8 cellular contexts compared by ENCODE assay signal in the genomic region with DNA sequence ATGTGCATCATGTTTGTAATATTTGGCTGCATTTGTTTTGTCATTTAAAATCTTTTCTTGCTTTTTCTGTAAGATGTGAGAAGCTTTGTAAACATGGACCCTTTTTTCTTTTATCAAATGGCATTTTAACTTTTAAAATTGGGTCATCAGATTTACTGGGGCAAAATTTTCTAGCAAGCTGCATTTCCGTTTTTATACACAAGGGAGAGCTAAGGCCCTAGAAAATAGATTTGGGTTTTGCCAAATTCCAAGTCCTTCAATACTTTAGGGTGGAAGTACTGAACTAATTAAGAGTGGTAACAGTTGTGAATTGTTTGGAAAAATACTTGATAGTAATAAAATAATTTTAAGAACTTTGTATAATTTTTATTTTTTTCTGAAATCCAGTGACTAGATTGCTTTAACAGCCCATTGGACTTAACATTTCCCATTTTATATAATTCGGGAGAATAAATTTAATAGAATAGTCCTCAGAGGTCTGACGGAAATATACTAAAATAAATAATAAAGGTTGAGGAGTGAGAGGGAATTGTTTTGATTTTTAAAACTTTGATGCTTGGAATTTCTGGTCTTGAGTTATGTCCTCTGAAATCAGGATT.
DNase-seq lines count a peak whose midpoint lies in the region; ATAC-seq and TF ChIP-seq lines count a peak whose summit lies in the region.

No MANE protein-coding gene starts in this region.

- H3K9me2 ChIP-seq in GM23248 (ENCODE audit: insufficient read depth) (no peaks in the 10 kb centered on the region), PC-3 (replicated peaks; ENCODE audit: low read length) (no peaks in the 10 kb centered on the region)

- intact Hi-C loops in PC-3 (cut with micrococcal nuclease), result loop anchor here (1.0 to 10.0 kb wide), 3 partner anchors 49 to 705 kb away; no protein-coding TSS in a partner anchor

- H3K79me2 ChIP-seq in GM23248 (ENCODE audit: insufficient read depth), result peaks cover 52% of the 10 kb centered on the region
- H3K79me2 ChIP-seq in PC-3 (ENCODE audit: low read length), result no peaks in the 10 kb centered on the region
- no peaks in the 10 kb centered on the region for H3K79me2 ChIP-seq in fibroblast of lung (ENCODE audit: control insufficient read depth, insufficient read depth, low read length)

- H4K20me1 ChIP-seq in GM23248 (ENCODE audit: insufficient read depth) (no peaks in the 10 kb centered on the region), PC-3 (ENCODE audit: low read length) (no peaks in the 10 kb centered on the region), fibroblast of lung (ENCODE audit: control insufficient read depth, extremely low read depth, insufficient read depth, low read length) (no peaks in the 10 kb centered on the region)

- H3K9me3 ChIP-seq in AG04450 (ENCODE audit: control insufficient read depth, insufficient read depth, low read length) (no peaks in the 10 kb centered on the region), GM23248 (ENCODE audit: low read depth) (no peaks in the 10 kb centered on the region), PC-3 (ENCODE audit: low read length) (no peaks in the 10 kb centered on the region), fibroblast of lung (ENCODE audit: control insufficient read depth, insufficient read depth, low read depth, low read length) (no peaks in the 10 kb centered on the region), MG63 (no peaks in the 10 kb centered on the region)
- H3K9me3 ChIP-seq in effector memory CD4-positive, alpha-beta T cell (ENCODE audit: control insufficient read depth, low read length), result no peaks in the 10 kb centered on the region

- H3K4me1 Mint-ChIP-seq in activated naive CD8-positive, alpha-beta T cell treated with anti-CD3 and anti-CD28 coated beads, Interleukin-2, amount 50 U/mL, for 24 hours, result peaks cover 8% of the 10 kb centered on the region

- 0 out of 2 replicates have a peak, but pooled peaks cover 3% of the 10 kb centered on the region for H3F3A ChIP-seq in GM23248 (ENCODE audit: insufficient read depth)
- H3F3A ChIP-seq in PC-3 (ENCODE audit: low read length, unreplicated experiment), result no peaks in the 10 kb centered on the region

- H3K36me3 ChIP-seq in GM23248 (ENCODE audit: low read depth) (no peaks in the 10 kb centered on the region), PC-3 (ENCODE audit: low read depth, low read length) (no peaks in the 10 kb centered on the region), fibroblast of lung (ENCODE audit: control insufficient read depth, insufficient read depth, low read length) (no peaks in the 10 kb centered on the region), MG63 (no peaks in the 10 kb centered on the region)
- H3K36me3 ChIP-seq in effector memory CD4-positive, alpha-beta T cell (ENCODE audit: control insufficient read depth, insufficient read depth, low read length), result peaks cover 60% of the 10 kb centered on the region

- in situ Hi-C loops in GM23248 (cut with MboI), result no loop called here

- ATAC-seq in PC-3, result 0 out of 2 replicates have a peak, but pooled peaks have one; percentile 15
- ATAC-seq in activated naive CD8-positive, alpha-beta T cell treated with anti-CD3 and anti-CD28 coated beads, Interleukin-2, amount 50 U/mL, for 24 hours, result no peak

- H3K4me1 ChIP-seq in GM23248 (ENCODE audit: insufficient read depth), result peaks cover 24% of the 10 kb centered on the region
- no peaks in the 10 kb centered on the region for H3K4me1 ChIP-seq in PC-3 (ENCODE audit: insufficient read depth, low read length)
- H3K4me1 ChIP-seq in fibroblast of lung (ENCODE audit: control insufficient read depth, extremely low read depth, insufficient read depth, low read length), result no peaks in the 10 kb centered on the region
- H3K4me1 ChIP-seq in effector memory CD4-positive, alpha-beta T cell (ENCODE audit: control insufficient read depth, insufficient read depth, low read length, poor library complexity, severe bottlenecking), result no peaks in the 10 kb centered on the region

- TF ChIP-seq CTCF in AG04450 (IDR thresholded peaks at IDR 0.05; ENCODE audit: low read depth, low read length) (peak; percentile 80), PC-3 (conservative IDR thresholded peaks at IDR 0.05; ENCODE audit: low read depth, low read length) (peak; percentile 66), fibroblast of lung (conservative IDR thresholded peaks at IDR 0.05 in 1 of 2, IDR thresholded peaks at IDR 0.05 in 1 of 2; ENCODE audit: low read depth in 1 of 2, low read length in 2 of 2) (peak; percentile 74 to 81)

- H3K4me3 Mint-ChIP-seq in activated naive CD8-positive, alpha-beta T cell treated with anti-CD3 and anti-CD28 coated beads, Interleukin-2, amount 50 U/mL, for 24 hours, result no peak overlapping the region

- H3K9ac ChIP-seq in GM23248, result peak overlapping the region; percentile 9; the same call in 1 of the 2 replicates
- H3K9ac ChIP-seq in PC-3 (ENCODE audit: low read length), result no peak overlapping the region
- no peak overlapping the region for H3K9ac ChIP-seq in fibroblast of lung (ENCODE audit: insufficient read depth, low read length)

- POLR2A ChIA-PET in AG04450 (lab: Yijun Ruan, JAX) (no interaction called here), PC-3 (lab: Charles Lee; ENCODE audit: unreplicated experiment) (no interaction called here)

- BruUV-seq in PC-3 (replicated peaks; lab: Mats Ljungman, UMichigan), result no TSS peak

- no peaks in the 10 kb centered on the region for H3K9me3 Mint-ChIP-seq in activated naive CD8-positive, alpha-beta T cell treated with anti-CD3 and anti-CD28 coated beads, Interleukin-2, amount 50 U/mL, for 24 hours

- H3K4me3 ChIP-seq in AG04450 (ENCODE audit: low read depth, low read length) (no peak overlapping the region), GM23248 (no peak overlapping the region), PC-3 (ENCODE audit: low read length) (no peak overlapping the region), fibroblast of lung (replicated peaks in 1 of 4; ENCODE audit: control extremely low read depth in 1 of 4, insufficient read depth in 1 of 4, low read depth in 3 of 4, low read length in 4 of 4) (no peak overlapping the region), MG63 (no peak overlapping the region)
- H3K4me3 ChIP-seq in effector memory CD4-positive, alpha-beta T cell (ENCODE audit: insufficient read depth, low read depth, low read length, poor library complexity, severe bottlenecking), result no peak overlapping the region

- DNase-seq in AG04450 (ENCODE audit: low read depth, low spot score) (no peak), GM23248 (peak; percentile 70), PC-3 (peak; percentile 51), fibroblast of lung (ENCODE audit: low read depth in 2 of 2) (peak; percentile 24 to 72), retina (peak; percentile 37), MG63 (no peak)
- no peak for DNase-seq in activated naive CD8-positive, alpha-beta T cell treated with anti-CD3 and anti-CD28 coated beads, Interleukin-2, amount 50 U/mL, for 24 hours
- no peak for DNase-seq in effector memory CD4-positive, alpha-beta T cell

- no peak overlapping the region for H2AFZ ChIP-seq in GM23248
- no peak overlapping the region for H2AFZ ChIP-seq in PC-3 (ENCODE audit: low read length)
- H2AFZ ChIP-seq in fibroblast of lung (ENCODE audit: low read length), result no peak overlapping the region

- H3K4me2 ChIP-seq in GM23248 (ENCODE audit: unreplicated experiment), result no peak overlapping the region
- no peak overlapping the region for H3K4me2 ChIP-seq in PC-3 (ENCODE audit: low read length)
- no peak overlapping the region for H3K4me2 ChIP-seq in fibroblast of lung (ENCODE audit: extremely low read depth, insufficient read depth, low read length)

- no peak overlapping the region for H3K27ac Mint-ChIP-seq in activated naive CD8-positive, alpha-beta T cell treated with anti-CD3 and anti-CD28 coated beads, Interleukin-2, amount 50 U/mL, for 24 hours

- CTCF ChIA-PET in AG04450 (lab: Charles Lee), result interaction anchor here (0.6 to 2.7 kb wide), 35 partner anchors 11 to 728 kb away, joined by 3 to 22 read pairs (median 3); a partner anchor contains a TSS
- CTCF ChIA-PET in PC-3 (lab: Charles Lee), result interaction anchor here (0.6 kb wide), 1 partner anchor 624 kb away, joined by 3 read pairs; no protein-coding TSS in a partner anchor

- H3K27ac ChIP-seq in AG04450 (ENCODE audit: low read depth, low read length) (no peak overlapping the region), GM23248 (no peak overlapping the region), PC-3 (ENCODE audit: low read length) (no peak overlapping the region), fibroblast of lung (ENCODE audit: insufficient read depth, low read length) (no peak overlapping the region)
- H3K27ac ChIP-seq in effector memory CD4-positive, alpha-beta T cell (ENCODE audit: insufficient read depth, low read length, poor library complexity, severe bottlenecking), result no peak overlapping the region

- H3K27me3 Mint-ChIP-seq in activated naive CD8-positive, alpha-beta T cell treated with anti-CD3 and anti-CD28 coated beads, Interleukin-2, amount 50 U/mL, for 24 hours, result no peaks in the 10 kb centered on the region

- H3K27me3 ChIP-seq in AG04450 (ENCODE audit: control insufficient read depth, insufficient read depth, low read length), result no peaks in the 10 kb centered on the region
- H3K27me3 ChIP-seq in GM23248 (replicated peaks; ENCODE audit: insufficient read depth), result no peaks in the 10 kb centered on the region
- no peaks in the 10 kb centered on the region for H3K27me3 ChIP-seq in PC-3 (ENCODE audit: low read length)
- H3K27me3 ChIP-seq in fibroblast of lung (ENCODE audit: control insufficient read depth, insufficient read depth, low read length), result no peaks in the 10 kb centered on the region
- no peaks in the 10 kb centered on the region for H3K27me3 ChIP-seq in MG63
- H3K27me3 ChIP-seq in effector memory CD4-positive, alpha-beta T cell (replicated peaks; ENCODE audit: control insufficient read depth, insufficient read depth, low read length, poor library complexity, severe bottlenecking), result no peaks in the 10 kb centered on the region

- 34 to 35% methylated on average over 3 of the region's 3 CpGs for WGBS in GM23248 (ENCODE audit: low coverage in 1 of 2, low lambda C conversion rate in 2 of 2, missing lambda C conversion rate in 2 of 2), 2 experiments

- H3K36me3 Mint-ChIP-seq in activated naive CD8-positive, alpha-beta T cell treated with anti-CD3 and anti-CD28 coated beads, Interleukin-2, amount 50 U/mL, for 24 hours (ENCODE audit: low read depth), result peaks cover 24% of the 10 kb centered on the region

Comparison
In these comparisons a context has a peak if more than half of its experiments do, and no peak if none do; other contexts are left out.
1. DNase-seq: peak in GM23248 (single experiment), PC-3 (single experiment), fibroblast of lung (2 of 2) and retina (single experiment); none in AG04450 (single experiment), activated naive CD8-positive, alpha-beta T cell treated with anti-CD3 and anti-CD28 coated beads, Interleukin-2, amount 50 U/mL, for 24 hours (single experiment), MG63 (single experiment) and effector memory CD4-positive, alpha-beta T cell (0 of 3).
2. Peak in every context shown above with its lines, with median percentiles within 50 percentile points of each other: CTCF ChIP-seq.